10 cellular contexts compared by ENCODE assay signal in the genomic region with DNA sequence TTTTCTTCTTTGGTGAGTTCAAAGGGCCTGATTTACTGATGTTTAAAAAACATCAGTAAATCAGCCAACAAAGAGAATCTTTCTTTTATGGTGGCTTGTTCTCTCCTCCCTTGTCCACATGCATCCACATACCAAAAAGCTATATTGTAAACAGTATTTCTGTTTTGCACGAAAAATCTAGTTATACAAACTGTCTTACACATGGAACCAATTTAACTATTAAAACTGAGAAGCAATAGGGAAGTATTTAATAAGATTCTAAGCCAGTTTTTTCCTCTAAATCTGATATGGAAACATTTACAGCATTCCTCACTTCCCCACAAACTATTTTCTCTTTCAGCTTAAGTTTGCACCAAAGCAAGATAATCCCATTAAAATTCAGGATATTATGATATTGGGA.
A peak's percentile ranks its signal among the peaks of the same experiment; 100 is the strongest.
DNase-seq lines count a peak whose midpoint lies in the region; FAIRE-seq and TF ChIP-seq lines count a peak whose summit lies in the region.
"Had no signal": no experiment of that assay in that cellular context is flagged by ENCODE, and none has a peak within 500 bp of the region (broad histone marks: within the 10 kb centered on the region; RNA-seq: fewer than 3 reads in every experiment).

No MANE protein-coding gene starts in this region.

- no peaks in the 10 kb centered on the region for H3K9me3 Mint-ChIP-seq in neural progenitor cell

- peak overlapping the region; percentile 87 for H3K4me3 Mint-ChIP-seq in neural progenitor cell

- no peak overlapping the region for H3K9ac ChIP-seq in neural progenitor cell

- DNase-seq in D721Med (ENCODE audit: insufficient read length, low spot score) = no peak
- no peak for DNase-seq in neural progenitor cell (ENCODE audit: low spot score)
- no peak for DNase-seq in NCI-H1930 (lab: John Stamatoyannopoulos, UW)
- no peak for DNase-seq in activated gamma-delta T cell treated with Interleukin-2 at 50 U/mL for 16 hours
- DNase-seq in GM19240 (ENCODE audit: insufficient read length, low spot score) = no peak
- DNase-seq: DMS153; stimulated activated CD8-positive, alpha-beta memory T cell treated with anti-CD3 and anti-CD28 coated beads, Interleukin-4, amount 100 ng/mL, for 48 hours had no signal

- no peak overlapping the region for H3K27ac Mint-ChIP-seq in neural progenitor cell

- H3K27me3 ChIP-seq in neural progenitor cell = peaks cover 57% of the 10 kb centered on the region

- peak overlapping the region; percentile 100 for H3K27ac ChIP-seq in KOPT-K1 (ENCODE audit: low read depth, low read length, poor library complexity, severe bottlenecking)
- H3K27ac ChIP-seq in neural progenitor cell = no peak overlapping the region

- H4K20me1 ChIP-seq in neural progenitor cell (ENCODE audit: low read depth) = peaks cover 28% of the 10 kb centered on the region

- H3K4me3 ChIP-seq in neural progenitor cell = no peak overlapping the region

- H3K79me2 ChIP-seq in neural progenitor cell (ENCODE audit: low read depth) = no peaks in the 10 kb centered on the region

- H3K4me2 ChIP-seq in neural progenitor cell = no peak overlapping the region

- H3K36me3 ChIP-seq in KOPT-K1 (ENCODE audit: insufficient read depth, low read length) (no peaks in the 10 kb centered on the region), neural progenitor cell (no peaks in the 10 kb centered on the region)

- peaks cover 24% of the 10 kb centered on the region for H3K4me1 Mint-ChIP-seq in neural progenitor cell

- H3K9me3 ChIP-seq in KOPT-K1 (ENCODE audit: insufficient read depth, low read length, poor library complexity, severe bottlenecking) (no peaks in the 10 kb centered on the region), neural progenitor cell (ENCODE audit: low read depth) (no peaks in the 10 kb centered on the region)

- H3K27me3 Mint-ChIP-seq in neural progenitor cell (ENCODE audit: insufficient read depth, low read depth) = peaks cover 15% of the 10 kb centered on the region

- no peak for TF ChIP-seq CTCF in D721Med (IDR thresholded peaks at IDR 0.05; ENCODE audit: insufficient read depth, missing control alignments)
- no peak for TF ChIP-seq CTCF in neural progenitor cell (IDR thresholded peaks at IDR 0.05)

- H3F3A ChIP-seq in neural progenitor cell (ENCODE audit: low read depth) = peaks cover 33% of the 10 kb centered on the region

- peaks cover 8% of the 10 kb centered on the region for H3K4me1 ChIP-seq in neural progenitor cell

- FAIRE-seq in D721Med (lab: Jason Lieb, UNC) = peak; percentile 61
- FAIRE-seq in endometrium (lab: Jason Lieb, UNC) = peak; percentile 96
- FAIRE-seq: TTC549 had no signal

- H3K36me3 Mint-ChIP-seq in neural progenitor cell = no peaks in the 10 kb centered on the region

- H2AFZ ChIP-seq in neural progenitor cell (replicated peaks) = no peak overlapping the region
